ENCODE assay signal across 12 cellular contexts in the genomic region with DNA sequence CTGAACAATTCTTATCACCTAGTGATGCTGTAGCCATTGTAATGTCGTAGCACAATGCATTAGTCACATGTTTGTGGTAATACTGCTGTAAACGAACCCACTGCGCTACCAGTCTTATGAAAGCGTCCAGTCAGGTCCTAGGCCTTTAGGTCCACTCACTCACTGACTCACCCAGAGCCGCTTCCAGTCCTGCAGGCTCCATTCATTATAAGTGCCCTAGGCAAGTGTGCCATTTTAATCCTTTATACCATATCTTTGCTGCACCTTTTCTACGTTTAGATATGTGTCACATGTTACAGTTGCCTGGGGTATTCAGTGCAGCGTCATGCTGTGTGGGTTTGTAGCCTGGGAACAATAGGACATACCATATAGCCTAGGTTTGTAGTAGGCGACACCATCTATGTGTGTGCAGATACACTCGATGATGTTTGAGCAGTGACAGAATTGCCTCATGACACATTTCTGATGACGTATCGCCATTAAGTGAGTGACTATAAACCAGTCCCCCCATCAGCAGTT. TPM values are rescaled to one million over a fixed set of nuclear protein-coding genes. Genes with fewer than 3 reads are reported as not detected.
DNase-seq lines count a peak whose midpoint lies in the region; ATAC-seq and TF ChIP-seq lines count a peak whose summit lies in the region.
"Had no signal": no experiment of that assay in that cellular context is flagged by ENCODE, and none has a peak within 500 bp of the region (broad histone marks: within the 10 kb centered on the region; RNA-seq: fewer than 3 reads in every experiment).

No MANE protein-coding gene starts in this region.

- TF ChIP-seq CTCF in AG04450 (IDR thresholded peaks at IDR 0.05; ENCODE audit: low read depth, low read length) = no peak
- TF ChIP-seq CTCF in Caco-2 (IDR thresholded peaks at IDR 0.05; ENCODE audit: insufficient read depth in 1 of 2, low read depth in 1 of 2, low read length in 1 of 2, severe bottlenecking in 1 of 2, unreplicated experiment in 1 of 2) = no peak

- H3K4me3 ChIP-seq in AG04450 (ENCODE audit: low read depth, low read length) (no peak overlapping the region), Caco-2 (ENCODE audit: low read depth, low read length) (no peak overlapping the region)

- H3K27me3 Mint-ChIP-seq in activated T-helper 17 cell treated with anti-CD3 and anti-CD28 coated beads, Interleukin-2, amount 50 U/mL, for 72 hours = no peaks in the 10 kb centered on the region
- H3K27me3 Mint-ChIP-seq in Caco-2 (ENCODE audit: insufficient read depth, unreplicated experiment) = no peaks in the 10 kb centered on the region

- POLR2A ChIA-PET in AG04450 (lab: Yijun Ruan, JAX) (no interaction called here), Caco-2 (lab: Charles Lee) (no interaction called here)

- peaks cover 2% of the 10 kb centered on the region; the same call in 1 of the 2 replicates for H3K9me3 ChIP-seq in AG04450 (ENCODE audit: control insufficient read depth, insufficient read depth, low read length)
- H3K9me3 ChIP-seq in Caco-2 = no peaks in the 10 kb centered on the region
- H3K9me3 ChIP-seq: BE2C had no signal

- intact Hi-C loops in Caco-2 (cut with micrococcal nuclease; ENCODE audit: unreplicated experiment) = no loop called here

- peak; percentile 58 for DNase-seq in AG04450 (ENCODE audit: low read depth, low spot score)
- DNase-seq in HT1080 (ENCODE audit: low read depth) = peak; percentile 94
- peak; percentile 35 for DNase-seq in glomerular visceral epithelial cell (ENCODE audit: extremely low spot score)
- no peak for DNase-seq in Caco-2
- no peak for DNase-seq in occipital lobe (lab: John Stamatoyannopoulos, UW)
- DNase-seq in NCI-H748 treated with DMSO at 0.1 percent for 48 hours (lab: John Stamatoyannopoulos, UW) = no peak
- DNase-seq: BE2C; NCI-H1436; stimulated activated CD8-positive, alpha-beta memory T cell treated with anti-CD3 and anti-CD28 coated beads, Interleukin-4, amount 100 ng/mL, for 48 hours had no signal

- CTCF ChIA-PET in AG04450 (lab: Charles Lee) = interaction anchor here (0.6 kb wide), 1 partner anchor 27 kb away, joined by 3 read pairs; no protein-coding TSS in a partner anchor
- CTCF ChIA-PET in Caco-2 (lab: Charles Lee) = no interaction called here

- H3K4me1 ChIP-seq in Caco-2 = no peaks in the 10 kb centered on the region
- H3K4me1 ChIP-seq: BE2C had no signal

- no TSS peak for BruUV-seq in Caco-2 (replicated peaks; lab: Mats Ljungman, UMichigan)

- H3K4me3 Mint-ChIP-seq in activated T-helper 17 cell treated with anti-CD3 and anti-CD28 coated beads, Interleukin-2, amount 50 U/mL, for 72 hours = peak overlapping the region; percentile 81
- H3K4me3 Mint-ChIP-seq in Caco-2 (ENCODE audit: unreplicated experiment) = no peak overlapping the region
- H3K4me3 Mint-ChIP-seq: WTC11 had no signal

- ATAC-seq in activated T-helper 17 cell treated with anti-CD3 and anti-CD28 coated beads, Interleukin-2, amount 50 U/mL, for 72 hours (replicated peaks) = no peak
- ATAC-seq in HG03196 (IDR thresholded peaks at IDR 0.05; ENCODE audit: unreplicated experiment) = no peak
- ATAC-seq: WTC11 had no signal

- peaks cover 9% of the 10 kb centered on the region for H3K36me3 Mint-ChIP-seq in activated T-helper 17 cell treated with anti-CD3 and anti-CD28 coated beads, Interleukin-2, amount 50 U/mL, for 72 hours (ENCODE audit: low read depth)
- H3K36me3 Mint-ChIP-seq in Caco-2 (ENCODE audit: insufficient read depth, unreplicated experiment) = no peaks in the 10 kb centered on the region
- H3K36me3 Mint-ChIP-seq: WTC11 had no signal

- H3K27me3 ChIP-seq in AG04450 (ENCODE audit: control insufficient read depth, insufficient read depth, low read length) (no peaks in the 10 kb centered on the region), Caco-2 (replicated peaks; ENCODE audit: control insufficient read depth, insufficient read depth, low read length) (no peaks in the 10 kb centered on the region)
- H3K27me3 ChIP-seq: BE2C had no signal

- H3K9me3 Mint-ChIP-seq in activated T-helper 17 cell treated with anti-CD3 and anti-CD28 coated beads, Interleukin-2, amount 50 U/mL, for 72 hours = no peaks in the 10 kb centered on the region
- H3K9me3 Mint-ChIP-seq in Caco-2 (ENCODE audit: unreplicated experiment) = no peaks in the 10 kb centered on the region
- H3K9me3 Mint-ChIP-seq: WTC11 had no signal

- H3K4me1 Mint-ChIP-seq in activated T-helper 17 cell treated with anti-CD3 and anti-CD28 coated beads, Interleukin-2, amount 50 U/mL, for 72 hours = peaks cover 39% of the 10 kb centered on the region
- H3K4me1 Mint-ChIP-seq in Caco-2 (ENCODE audit: low read depth, unreplicated experiment) = peaks cover 14% of the 10 kb centered on the region

- H3K27ac Mint-ChIP-seq in activated T-helper 17 cell treated with anti-CD3 and anti-CD28 coated beads, Interleukin-2, amount 50 U/mL, for 72 hours = no peak overlapping the region
- no peak overlapping the region for H3K27ac Mint-ChIP-seq in Caco-2 (ENCODE audit: unreplicated experiment)

- peak overlapping the region; percentile 47 for H3K27ac ChIP-seq in AG04450 (ENCODE audit: low read depth, low read length)

- H3K36me3 ChIP-seq in Caco-2 (ENCODE audit: control insufficient read depth, insufficient read depth, low read length) = no peaks in the 10 kb centered on the region
- H3K36me3 ChIP-seq: BE2C had no signal

RNA-seq across cellular contexts. Expression of a gene that starts 15.4 kb away (rescaled TPM):
- 40.9 and 59.4 TPM in 2 replicates for polyA plus RNA-seq in AG04450 (2011; rRNA removed)
- 151 and 174 TPM in 2 replicates for polyA minus RNA-seq in AG04450 (2011; rRNA and poly(A)+ RNA removed)
- total RNA-seq in HT1080 (2014; rRNA removed; shearing (Covaris generic)) = 38.1 and 39.1 TPM in 2 replicates
- polyA plus RNA-seq in HT1080 (2015; cell fraction: cytosol; rRNA removed) = 21.5 and 25.1 TPM in 2 replicates
- 236 and 253 TPM in 2 replicates for polyA plus RNA-seq in HT1080 (2015; cell fraction: nucleus; rRNA removed)
- total RNA-seq in activated T-helper 17 cell treated with anti-CD3 and anti-CD28 coated beads, Interleukin-2, amount 50 U/mL, for 72 hours = 10 to 100 TPM; 68.2 to 82.2 TPM
- total RNA-seq in Caco-2 (2022) (91.1 and 92.2 TPM in 2 replicates), occipital lobe (36.7 TPM)

Comparison
In these comparisons a context has a peak if more than half of its experiments do, and no peak if none do; other contexts are left out.
1. DNase-seq: peak in AG04450 (single experiment), HT1080 (single experiment) and glomerular visceral epithelial cell (single experiment); none in Caco-2 (0 of 2), occipital lobe (single experiment) and NCI-H748 treated with DMSO at 0.1 percent for 48 hours (single experiment).